In the genomic region with DNA sequence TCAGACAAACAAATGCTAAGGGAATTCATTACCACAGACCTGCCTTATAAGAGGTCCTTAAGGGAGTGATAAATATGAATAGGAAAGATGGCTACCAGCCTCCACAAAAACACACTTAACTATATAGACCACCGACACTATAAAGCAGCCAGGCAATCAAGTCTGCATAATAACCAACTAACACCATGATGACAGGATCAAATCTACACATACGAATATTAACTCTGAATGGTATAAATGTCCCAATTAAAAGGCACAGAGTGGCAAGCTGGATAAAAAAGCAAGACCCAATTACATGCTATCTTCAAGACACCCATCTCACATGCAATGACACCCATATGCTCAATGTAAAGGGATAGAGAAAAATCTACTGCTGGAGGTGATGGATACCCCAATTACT, we compare ENCODE assay signal across 6 cellular contexts.
"Had no signal": no experiment of that assay in that cellular context is flagged by ENCODE, and none has a peak within 500 bp of the region (broad histone marks: within the 10 kb centered on the region; RNA-seq: fewer than 3 reads in every experiment).

No MANE protein-coding gene starts in this region.

- H3K4me3 ChIP-seq: GM12878 had no signal

- FAIRE-seq: GM12878, GM12891, GM18507, GM19239 had no signal

- DNase-seq: GDM1, GF-D8 had no signal
